In genomic region chr16:12896562-12896961, GRCh38 we compare ENCODE assay signal across 10 cellular contexts. TPM values are rescaled to one million over a fixed set of nuclear protein-coding genes. Genes with fewer than 3 reads are reported as not detected.
DNase-seq lines count a peak whose midpoint lies in the region; ATAC-seq and TF ChIP-seq lines count a peak whose summit lies in the region.
"Had no signal": no experiment of that assay in that cellular context is flagged by ENCODE, and none has a peak within 500 bp of the region (broad histone marks: within the 10 kb centered on the region; RNA-seq: fewer than 3 reads in every experiment).

No MANE protein-coding gene starts in this region.

- H3K27ac Mint-ChIP-seq in Calu3 (ENCODE audit: unreplicated experiment), result no peak overlapping the region

- ATAC-seq in HG02884 (IDR thresholded peaks at IDR 0.05; ENCODE audit: unreplicated experiment), result no peak
- ATAC-seq in GM19467 (IDR thresholded peaks at IDR 0.05; ENCODE audit: unreplicated experiment), result no peak

- peak; percentile 26 for DNase-seq in Calu3
- peak; percentile 45 for DNase-seq in HT-29 (ENCODE audit: low spot score)
- peak; percentile 58 for DNase-seq in SW480 (ENCODE audit: low spot score)
- peak; percentile 72 for DNase-seq in kidney tubule cell (ENCODE audit: low spot score)
- no peak for DNase-seq in DMS79 treated with DMSO at 0.1 percent for 48 hours (lab: John Stamatoyannopoulos, UW)
- no peak for DNase-seq in NK-92 (lab: John Stamatoyannopoulos, UW; ENCODE audit: unreplicated experiment)
- DNase-seq: activated naive CD4-positive, alpha-beta T cell treated with anti-CD3 and anti-CD28 coated beads, Interleukin-2, amount 50 U/mL, for 16 hours; sigmoid colon had no signal

- intact Hi-C loops in Calu3 (cut with micrococcal nuclease; ENCODE audit: unreplicated experiment), result no loop called here

- no peaks in the 10 kb centered on the region for H3K36me3 Mint-ChIP-seq in Calu3 (ENCODE audit: insufficient read depth, unreplicated experiment)

- H3K27me3 Mint-ChIP-seq in Calu3 (ENCODE audit: unreplicated experiment), result peaks cover 29% of the 10 kb centered on the region

- TF ChIP-seq CTCF in Calu3 (IDR thresholded peaks at IDR 0.05; ENCODE audit: unreplicated experiment), result no peak

- CTCF ChIA-PET in Calu3 (lab: Charles Lee), result no interaction called here

- no peak overlapping the region for H3K4me3 Mint-ChIP-seq in Calu3 (ENCODE audit: low read depth, unreplicated experiment)

- H3K4me1 Mint-ChIP-seq in Calu3 (ENCODE audit: low read depth, unreplicated experiment), result no peaks in the 10 kb centered on the region

- BruUV-seq in Calu3 (replicated peaks; lab: Mats Ljungman, UMichigan), result no TSS peak

- H3K9me3 Mint-ChIP-seq in Calu3 (ENCODE audit: low read depth, unreplicated experiment), result no peaks in the 10 kb centered on the region

RNA-seq across cellular contexts. Expression of gene SHISA9, which starts 4.8 kb away (rescaled TPM):
- total RNA-seq in Calu3 (2022), result not detected in 2 replicates
- 0.03 and 0.08 TPM in 2 replicates for total RNA-seq in HT-29 (2014; rRNA removed; shearing (Covaris generic))

Comparison
In these comparisons a context has a peak if more than half of its experiments do, and no peak if none do; other contexts are left out.
1. DNase-seq: peak in Calu3 (single experiment), HT-29 (single experiment), SW480 (single experiment) and kidney tubule cell (single experiment); none in DMS79 treated with DMSO at 0.1 percent for 48 hours (single experiment) and NK-92 (single experiment).